17 cellular contexts compared by ENCODE assay signal in genomic region chr9:136242248-136242647, GRCh38. TPM values are rescaled to one million over a fixed set of nuclear protein-coding genes. Genes with fewer than 3 reads are reported as not detected.
DNase-seq lines count a peak whose midpoint lies in the region; ATAC-seq and TF ChIP-seq lines count a peak whose summit lies in the region.
"Had no signal": no experiment of that assay in that cellular context is flagged by ENCODE, and none has a peak within 500 bp of the region (broad histone marks: within the 10 kb centered on the region; RNA-seq: fewer than 3 reads in every experiment).

No MANE protein-coding gene starts in this region.

- POLR2A ChIA-PET in activated B cell treated with CpG ODN at 0.5 μM for 24 hours (lab: Charles Lee): interaction anchor here (2.0 to 2.8 kb wide), 2 partner anchors 17 to 72 kb away, joined by 10 to 33 read pairs; no protein-coding TSS in a partner anchor

- H3K23ac ChIP-seq in neuronal stem cell (ENCODE audit: low read depth, low read length, poor library complexity): no peak overlapping the region

- no peak overlapping the region for H3K18ac ChIP-seq in neuronal stem cell (ENCODE audit: low read length)

- H4K20me1 ChIP-seq in BLaER1 (peaks cover 82% of the 10 kb centered on the region), Karpas-422 (ENCODE audit: insufficient read depth, low read depth, low read length) (peaks cover 65% of the 10 kb centered on the region)

- H3K9ac ChIP-seq in BLaER1 (peak overlapping the region; percentile 87; the same call in 1 of the 2 replicates), Karpas-422 (ENCODE audit: low read length) (peak overlapping the region; percentile 53), neuronal stem cell (ENCODE audit: low read depth, low read length, poor library complexity) (peak overlapping the region; percentile 32)

- CTCF ChIA-PET in activated B cell treated with CpG ODN at 0.5 μM for 24 hours (lab: Charles Lee): interaction anchor here (1.1 to 3.6 kb wide), 8 partner anchors 14 to 109 kb away, joined by 3 to 39 read pairs (median 5); no protein-coding TSS in a partner anchor

- DNase-seq in Karpas-422 (no peak), activated B cell treated with CpG ODN at 0.5 μM for 24 hours (no peak), neuronal stem cell (ENCODE audit: low spot score) (no peak), Kasumi-1 (lab: John Stamatoyannopoulos, UW) (no peak)
- DNase-seq in stimulated activated CD8-positive, alpha-beta memory T cell treated with anti-CD3 and anti-CD28 coated beads, Interleukin-4, amount 100 ng/mL, for 48 hours: no peak
- DNase-seq: C1 segment of cervical spinal cord; CD8-positive, alpha-beta memory T cell; H9; NCI-H1417; NCI-H187; NCI-H2107; NCI-H510A; NCI-H748 treated with DMSO at 0.1 percent for 48 hours; PC-9 had no signal

- no peak overlapping the region for H3K4ac ChIP-seq in neuronal stem cell (ENCODE audit: low read length)

- TF ChIP-seq CTCF in activated B cell treated with CpG ODN at 0.5 μM for 24 hours (IDR thresholded peaks at IDR 0.05): no peak
- TF ChIP-seq CTCF in gastroesophageal sphincter (IDR thresholded peaks at IDR 0.05): no peak

- no peaks in the 10 kb centered on the region for H3K27me3 ChIP-seq in BLaER1
- no peaks in the 10 kb centered on the region for H3K27me3 ChIP-seq in Karpas-422 (ENCODE audit: low read length)
- H3K27me3 ChIP-seq in neuronal stem cell (ENCODE audit: control insufficient read depth in 3 of 3, insufficient read depth in 3 of 3, low read depth in 1 of 3, low read length in 3 of 3): peaks cover 0 to 11% (median 0%) of the 10 kb centered on the region in 3 experiments
- H3K27me3 ChIP-seq in gastroesophageal sphincter: no peaks in the 10 kb centered on the region

- H4K91ac ChIP-seq in neuronal stem cell (ENCODE audit: low read depth, low read length, poor library complexity): no peak overlapping the region

- H3K27ac ChIP-seq in BLaER1 (0 out of 2 replicates have a peak overlapping the region, but pooled peaks have one; percentile 69), Karpas-422 (ENCODE audit: low read length) (no peak overlapping the region), neuronal stem cell (replicated peaks; ENCODE audit: low read length) (no peak overlapping the region), gastroesophageal sphincter (no peak overlapping the region)
- H3K27ac ChIP-seq: A549, PC-9 had no signal

- H3K4me3 ChIP-seq in BLaER1: peak overlapping the region; percentile 96; the same call in 1 of the 2 replicates
- H3K4me3 ChIP-seq in Karpas-422 (ENCODE audit: low read length): peak overlapping the region; percentile 43; the same call in 1 of the 2 replicates
- H3K4me3 ChIP-seq in neuronal stem cell (ENCODE audit: low read length in 2 of 2): no peak overlapping the region
- no peak overlapping the region for H3K4me3 ChIP-seq in gastroesophageal sphincter
- H3K4me3 ChIP-seq: A549, PC-9 had no signal

- no peak overlapping the region for H2BK5ac ChIP-seq in neuronal stem cell (ENCODE audit: low read length)

- H3K36me3 ChIP-seq in BLaER1 (peaks cover 14% of the 10 kb centered on the region), Karpas-422 (ENCODE audit: insufficient read depth, low read length) (peaks cover 8% of the 10 kb centered on the region; the same call in 1 of the 2 replicates), neuronal stem cell (replicated peaks in 1 of 2; ENCODE audit: control insufficient read depth in 2 of 2, insufficient read depth in 2 of 2, low read length in 2 of 2) (peaks cover 7 to 16% of the 10 kb centered on the region in 2 donors), gastroesophageal sphincter (peaks cover 0 to 3% of the 10 kb centered on the region in 2 donors)

- no peak overlapping the region for H3K14ac ChIP-seq in neuronal stem cell (ENCODE audit: low read length)

- H2BK120ac ChIP-seq in neuronal stem cell (ENCODE audit: low read depth, low read length): no peak overlapping the region

- H3K9me3 Mint-ChIP-seq in activated B cell treated with CpG ODN at 0.5 μM for 24 hours: no peaks in the 10 kb centered on the region
- H3K9me3 Mint-ChIP-seq: CD8-positive, alpha-beta memory T cell; H9 had no signal

- H3K9me2 ChIP-seq in Karpas-422 (replicated peaks; ENCODE audit: insufficient read depth, low read length): no peaks in the 10 kb centered on the region

- peak overlapping the region; percentile 92 for H3K27ac Mint-ChIP-seq in activated B cell treated with CpG ODN at 0.5 μM for 24 hours

- H3K4me1 ChIP-seq in BLaER1: peaks cover 92% of the 10 kb centered on the region
- H3K4me1 ChIP-seq in Karpas-422 (ENCODE audit: low read length): peaks cover 84% of the 10 kb centered on the region
- peaks cover 6 to 21% of the 10 kb centered on the region in 2 donors for H3K4me1 ChIP-seq in neuronal stem cell (ENCODE audit: control insufficient read depth in 2 of 2, insufficient read depth in 1 of 2, low read depth in 1 of 2, low read length in 2 of 2)
- peaks cover 3 to 53% (median 10%) of the 10 kb centered on the region in 3 donors for H3K4me1 ChIP-seq in gastroesophageal sphincter

- TF ChIP-seq POLR2A in gastroesophageal sphincter (IDR thresholded peaks at IDR 0.05): no peak

- H2AFZ ChIP-seq in Karpas-422 (ENCODE audit: low read length) (no peak overlapping the region), neuronal stem cell (ENCODE audit: low read length) (no peak overlapping the region)
- H2AFZ ChIP-seq: PC-9 had no signal

- H3K79me1 ChIP-seq in neuronal stem cell (ENCODE audit: low read depth, low read length): peaks cover 16% of the 10 kb centered on the region

- no peak overlapping the region for H2BK15ac ChIP-seq in neuronal stem cell (ENCODE audit: low read length)

- H3K36me3 Mint-ChIP-seq in activated B cell treated with CpG ODN at 0.5 μM for 24 hours (ENCODE audit: low read depth): peaks cover 46% of the 10 kb centered on the region

- TF ChIP-seq EP300 in gastroesophageal sphincter (IDR thresholded peaks at IDR 0.05): no peak

- H3K27me3 Mint-ChIP-seq in activated B cell treated with CpG ODN at 0.5 μM for 24 hours: no peaks in the 10 kb centered on the region
- H3K27me3 Mint-ChIP-seq: CD8-positive, alpha-beta memory T cell had no signal

- no peak overlapping the region for H4K8ac ChIP-seq in neuronal stem cell (ENCODE audit: low read depth, low read length)

- no peak overlapping the region for H2BK12ac ChIP-seq in neuronal stem cell (ENCODE audit: low read length)

- intact Hi-C loops in activated B cell treated with CpG ODN at 0.5 μM for 24 hours (cut with micrococcal nuclease): loop anchor here (5.0 to 10.0 kb wide), 2 partner anchors 35 to 163 kb away; partner anchors contain the start of genes LHX3 and SNAPC4

- ATAC-seq in activated B cell treated with CpG ODN at 0.5 μM for 24 hours (ENCODE audit: low read depth): no peak
- ATAC-seq in gastroesophageal sphincter: no peak

- H3K9me3 ChIP-seq in BLaER1 (no peaks in the 10 kb centered on the region), Karpas-422 (ENCODE audit: low read length) (no peaks in the 10 kb centered on the region), neuronal stem cell (replicated peaks in 1 of 2; ENCODE audit: control insufficient read depth in 2 of 2, insufficient read depth in 1 of 2, low read depth in 1 of 2, low read length in 2 of 2) (no peaks in the 10 kb centered on the region), gastroesophageal sphincter (no peaks in the 10 kb centered on the region)
- H3K9me3 ChIP-seq: A549 had no signal

- H3K4me2 ChIP-seq in BLaER1 (peak overlapping the region; percentile 94), Karpas-422 (ENCODE audit: low read depth, low read length, poor library complexity, severe bottlenecking) (peak overlapping the region; percentile 81), neuronal stem cell (ENCODE audit: insufficient read depth, low read length, poor library complexity, severe bottlenecking) (no peak overlapping the region)
- H3K4me2 ChIP-seq: A549, PC-9 had no signal

- H3K4me3 Mint-ChIP-seq in activated B cell treated with CpG ODN at 0.5 μM for 24 hours: peak overlapping the region; percentile 50
- H3K4me3 Mint-ChIP-seq: H9 had no signal

- H3K79me2 ChIP-seq in Karpas-422 (ENCODE audit: low read length): peaks cover 15% of the 10 kb centered on the region; the same call in 1 of the 2 replicates

- H3K4me1 Mint-ChIP-seq in activated B cell treated with CpG ODN at 0.5 μM for 24 hours: peaks cover 82% of the 10 kb centered on the region

- H2AK5ac ChIP-seq in neuronal stem cell (ENCODE audit: low read depth, low read length): no peak overlapping the region

- WGBS in neuronal stem cell (ENCODE audit: extremely low coverage in 2 of 2, insufficient read length in 2 of 2, insufficient replicate concordance in 1 of 2), 2 donors: no CpG with 5 or more reads among the region's 8 CpGs
- WGBS in gastroesophageal sphincter (ENCODE audit: low coverage in 1 of 2), 2 donors: 96% methylated on average over 4 of the region's 8 CpGs; no CpG with 5 or more reads in 1 of the 2 donors

RNA-seq across cellular contexts. Expression of gene QSOX2, which starts 3.4 kb away (rescaled TPM):
- total RNA-seq in Karpas-422 (2014; rRNA removed; shearing (Covaris generic); ENCODE audit: low replicate concordance): 11.3 and 18.9 TPM in 2 replicates
- total RNA-seq in activated B cell treated with CpG ODN at 0.5 μM for 24 hours: 43.3 and 49.1 TPM in 2 replicates
- polyA plus RNA-seq in neuronal stem cell (2013, experiment 1 of 2): 11.3 TPM
- polyA plus RNA-seq in neuronal stem cell (2013, experiment 2 of 2): 11.5 TPM
- 1 to 10 TPM; 3.4 to 7.2 (median 5.2) TPM for total RNA-seq in gastroesophageal sphincter

RNA-seq across cellular contexts. Expression of gene LHX3, which starts 37.3 kb away (rescaled TPM):
- total RNA-seq in Karpas-422 (2014; rRNA removed; shearing (Covaris generic); ENCODE audit: low replicate concordance): not detected in 2 replicates
- total RNA-seq in activated B cell treated with CpG ODN at 0.5 μM for 24 hours (0.17 TPM in 1 of 2 replicates, not detected in the other), gastroesophageal sphincter (not detected)
- polyA plus RNA-seq in neuronal stem cell (2013, experiment 1 of 2): not detected
- polyA plus RNA-seq in neuronal stem cell (2013, experiment 2 of 2): not detected
- total RNA-seq: CD8-positive, alpha-beta memory T cell; H9 had no signal
- polyA plus RNA-seq: CD8-positive, alpha-beta memory T cell had no signal

Comparison
In these comparisons a context has a peak if more than half of its experiments do, and no peak if none do; other contexts are left out.
1. H3K4me3 ChIP-seq: peak in BLaER1 (single experiment) and Karpas-422 (single experiment); none in neuronal stem cell (0 of 2) and gastroesophageal sphincter (0 of 2).
2. H3K9ac ChIP-seq: peak in every context shown above with its lines; median percentile 87 in BLaER1; 53 in Karpas-422; 32 in neuronal stem cell.